29 cellular contexts compared by ENCODE assay signal in the genomic region with DNA sequence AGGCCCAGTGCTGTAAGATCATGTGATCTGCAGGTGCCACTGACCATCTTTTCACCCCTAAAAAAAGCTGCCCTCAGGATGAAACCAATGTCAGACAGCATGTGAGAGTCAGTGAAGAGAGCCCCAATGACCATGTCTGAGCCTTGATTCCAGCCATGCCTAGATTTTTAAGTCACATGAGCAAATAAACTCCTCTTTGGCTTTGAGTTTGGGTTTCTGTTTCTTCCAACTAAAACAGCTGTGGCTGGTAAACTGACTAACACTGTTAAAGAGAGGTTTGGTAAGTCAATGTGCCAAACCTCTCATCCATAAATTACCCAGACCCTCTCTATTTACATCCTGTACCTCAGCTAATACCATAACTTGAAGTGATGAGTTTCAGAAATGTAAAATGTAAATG.
"Had no signal": no experiment of that assay in that cellular context is flagged by ENCODE, and none has a peak within 500 bp of the region (broad histone marks: within the 10 kb centered on the region; RNA-seq: fewer than 3 reads in every experiment).

No MANE protein-coding gene starts in this region.

- H3K27ac Mint-ChIP-seq: activated CD8-positive, alpha-beta T cell treated with anti-CD3 and anti-CD28 coated beads, Interleukin-2, amount 10 ng/mL, durations not matched to agents 7 days and 5 days; activated naive CD4-positive, alpha-beta T cell treated with anti-CD3 and anti-CD28 coated beads, Interleukin-2, amount 50 U/mL, for 72 hours; activated naive CD8-positive, alpha-beta T cell treated with anti-CD3 and anti-CD28 coated beads, Interleukin-2, amount 50 U/mL, for 24 hours; T-helper 2 cell treated with Interferon-gamma antibody and Interleukin-4, amounts not matched to agents 5 μg/mL and 100 μg/mL, for 36 hours had no signal

- DNase-seq: activated CD4-positive, alpha-beta T cell treated with anti-CD3 and anti-CD28 coated beads for 48 hours; activated CD4-positive, alpha-beta T cell treated with anti-CD3 and anti-CD28 coated beads, Interleukin-2, amount 50 U/mL, for 4 hours; activated CD4-positive, CD25-positive, alpha-beta regulatory T cell treated with anti-CD3 and anti-CD28 coated beads, Interleukin-2, amount 50 U/mL, for 72 hours; activated CD8-positive, alpha-beta memory T cell treated with anti-CD3 and anti-CD28 coated beads, Interleukin-2, amount 50 U/mL, for 48 hours; activated CD8-positive, alpha-beta T cell treated with anti-CD3 and anti-CD28 coated beads, Interleukin-2, amount 10 ng/mL, durations not matched to agents 7 days and 5 days; activated effector memory CD4-positive, alpha-beta T cell treated with Interleukin-2 at 50 U/mL for 16 hours; activated naive CD4-positive, alpha-beta T cell treated with Interleukin-2 at 50 U/mL for 16 hours; activated naive CD8-positive, alpha-beta T cell treated with anti-CD3 and anti-CD28 coated beads, Interleukin-2, amount 50 U/mL, for 24 hours; activated T-cell treated with anti-CD3 and anti-CD28 coated beads, Interleukin-2, amount 50 U/mL, for 1 hour; amniotic stem cell; body of pancreas; central memory CD4-positive, alpha-beta T cell; KBM-7; NCI-H1092; NCI-H1417; NCI-H1930; NCI-H2171; NCI-H526; NCI-H82; NK-92 treated with Interleukin-12 subunit alpha and Interleukin-12 subunit beta, amount 100 ng/mL, for 24 hours; OCI-M1; Right ventricle myocardium superior; SJCRH30; SK-N-SH; T-helper 1 cell had no signal

- H3K36me3 Mint-ChIP-seq: activated naive CD4-positive, alpha-beta T cell treated with anti-CD3 and anti-CD28 coated beads, Interleukin-2, amount 50 U/mL, for 72 hours; WTC11 had no signal

- H3K9me3 Mint-ChIP-seq: activated naive CD4-positive, alpha-beta T cell treated with anti-CD3 and anti-CD28 coated beads, Interleukin-2, amount 50 U/mL, for 72 hours; activated naive CD8-positive, alpha-beta T cell treated with anti-CD3 and anti-CD28 coated beads, Interleukin-2, amount 50 U/mL, for 24 hours; T-helper 2 cell treated with Interferon-gamma antibody and Interleukin-4, amounts not matched to agents 5 μg/mL and 100 μg/mL, for 36 hours; WTC11 had no signal

- H3K27me3 Mint-ChIP-seq: activated naive CD8-positive, alpha-beta T cell treated with anti-CD3 and anti-CD28 coated beads, Interleukin-2, amount 50 U/mL, for 24 hours had no signal

- ATAC-seq: activated CD8-positive, alpha-beta T cell treated with anti-CD3 and anti-CD28 coated beads, Interleukin-2, amount 10 ng/mL, durations not matched to agents 7 days and 5 days; activated naive CD4-positive, alpha-beta T cell treated with anti-CD3 and anti-CD28 coated beads, Interleukin-2, amount 50 U/mL, for 72 hours; activated naive CD8-positive, alpha-beta T cell treated with anti-CD3 and anti-CD28 coated beads, Interleukin-2, amount 50 U/mL, for 24 hours; body of pancreas; Panc1; WTC11 had no signal

- H3K4me3 Mint-ChIP-seq: activated CD8-positive, alpha-beta T cell treated with anti-CD3 and anti-CD28 coated beads, Interleukin-2, amount 10 ng/mL, durations not matched to agents 7 days and 5 days; activated naive CD8-positive, alpha-beta T cell treated with anti-CD3 and anti-CD28 coated beads, Interleukin-2, amount 50 U/mL, for 24 hours; T-helper 2 cell treated with Interferon-gamma antibody and Interleukin-4, amounts not matched to agents 5 μg/mL and 100 μg/mL, for 36 hours; WTC11 had no signal
